Comparison of ENCODE assay signal across 34 cellular contexts in the genomic region with DNA sequence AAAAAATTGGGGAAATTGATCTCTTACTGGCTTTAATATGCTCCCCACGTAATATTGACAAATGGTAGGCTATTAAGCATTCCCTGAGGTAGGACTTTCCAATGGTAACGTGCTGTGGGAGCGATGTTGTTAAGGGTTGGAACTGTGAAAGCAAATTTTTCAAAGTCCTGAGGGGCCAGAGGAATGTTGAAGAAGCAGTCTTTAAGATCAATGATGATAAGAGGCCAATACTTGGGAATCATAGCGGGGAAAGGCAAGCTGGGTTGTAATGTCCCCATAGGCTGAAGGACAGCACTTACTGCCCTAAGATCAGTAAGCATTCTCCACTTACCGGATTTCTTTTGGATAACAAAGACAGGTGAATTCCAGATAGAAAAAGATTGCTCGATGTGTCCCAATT.
"Had no signal": no experiment of that assay in that cellular context is flagged by ENCODE, and none has a peak within 500 bp of the region (broad histone marks: within the 10 kb centered on the region; RNA-seq: fewer than 3 reads in every experiment).

No MANE protein-coding gene starts in this region.

- ATAC-seq: activated naive CD4-positive, alpha-beta T cell treated with anti-CD3 and anti-CD28 coated beads, Interleukin-2, amount 50 U/mL, for 72 hours; activated naive CD8-positive, alpha-beta T cell treated with anti-CD3 and anti-CD28 coated beads, Interleukin-2, amount 50 U/mL, for 24 hours; activated T-cell treated with anti-CD3 and anti-CD28 coated beads, Interleukin-2, amount 50 U/mL, for 4 hours; activated T-cell treated with anti-CD3 and anti-CD28 coated beads, Interleukin-2, amount 50 U/mL, for 72 hours; activated T-helper 17 cell treated with anti-CD3 and anti-CD28 coated beads, Interleukin-2, amount 50 U/mL, for 72 hours; body of pancreas had no signal

- H3K27me3 ChIP-seq: adrenal gland, ascending aorta, body of pancreas, brain microvascular endothelial cell, breast epithelium, cardiac muscle cell had no signal

- H3K9me3 ChIP-seq: adrenal gland, ascending aorta, body of pancreas, breast epithelium had no signal

- DNase-seq: activated effector memory CD4-positive, alpha-beta T cell treated with anti-CD3 and anti-CD28 coated beads, Interleukin-2, amount 50 U/mL, for 16 hours; activated effector memory CD4-positive, alpha-beta T cell treated with Interleukin-2 at 50 U/mL for 16 hours; activated gamma-delta T cell; activated gamma-delta T cell treated with Interleukin-2 at 50 U/mL for 16 hours; activated naive CD4-positive, alpha-beta T cell; activated naive CD4-positive, alpha-beta T cell treated with anti-CD3 and anti-CD28 coated beads for 36 hours; activated naive CD4-positive, alpha-beta T cell treated with anti-CD3 and anti-CD28 coated beads, Interleukin-2, amount 10 ng/mL, durations not matched to agents 7 days and 5 days; activated naive CD4-positive, alpha-beta T cell treated with anti-CD3 and anti-CD28 coated beads, Interleukin-2, amount 50 U/mL, for 16 hours; activated naive CD4-positive, alpha-beta T cell treated with Interleukin-2 at 50 U/mL for 16 hours; activated naive CD8-positive, alpha-beta T cell treated with anti-CD3 and anti-CD28 coated beads for 36 hours; activated naive CD8-positive, alpha-beta T cell treated with anti-CD3 and anti-CD28 coated beads, Interleukin-2, amount 10 ng/mL, durations not matched to agents 7 days and 5 days; activated naive CD8-positive, alpha-beta T cell treated with anti-CD3 and anti-CD28 coated beads, Interleukin-2, amount 50 U/mL, for 24 hours; activated T-cell treated with anti-CD3 and anti-CD28 coated beads, Interleukin-2, amount 50 U/mL, for 1 hour; activated T-cell treated with anti-CD3 and anti-CD28 coated beads, Interleukin-2, amount 50 U/mL, for 24 hours; activated T-cell treated with anti-CD3 and anti-CD28 coated beads, Interleukin-2, amount 50 U/mL, for 4 hours; activated T-cell treated with anti-CD3 and anti-CD28 coated beads, Interleukin-2, amount 50 U/mL, for 48 hours; activated T-cell treated with anti-CD3 and anti-CD28 coated beads, Interleukin-2, amount 50 U/mL, for 72 hours; adrenal gland; amniotic stem cell; amygdala; anterior cingulate cortex; aorta; body of pancreas; brain microvascular endothelial cell; caudate nucleus; central memory CD4-positive, alpha-beta T cell; cerebellar nuclear complex had no signal

- H3K4me3 ChIP-seq: adrenal gland, ascending aorta, body of pancreas, breast epithelium, cardiac muscle cell had no signal

- H3K27ac ChIP-seq: adrenal gland, ascending aorta, body of pancreas, brain microvascular endothelial cell, breast epithelium, cardiac muscle cell had no signal

- H3K36me3 ChIP-seq: adrenal gland, ascending aorta, brain microvascular endothelial cell, breast epithelium, cardiac muscle cell had no signal

- FAIRE-seq: astrocyte, bronchial epithelial cell had no signal
